Comparison of ENCODE assay signal across 8 cellular contexts in genomic region chr4:190047627-190048026, GRCh38. TPM values are rescaled to one million over a fixed set of nuclear protein-coding genes. Genes with fewer than 3 reads are reported as not detected.
"Had no signal": no experiment of that assay in that cellular context is flagged by ENCODE, and none has a peak within 500 bp of the region (broad histone marks: within the 10 kb centered on the region; RNA-seq: fewer than 3 reads in every experiment).

No MANE protein-coding gene starts in this region.

RNA-seq across cellular contexts. Expression of gene DBET, which starts 16.7 kb away (rescaled TPM):
- total RNA-seq: LHCN-M2, MCF 10A, OCI-LY7, Peyer's patch, Right ventricle myocardium superior, SJSA1 had no signal
- polyA plus RNA-seq: SK-N-SH had no signal

RNA-seq across cellular contexts. Expression of gene FRG2, which starts 20.6 kb away (rescaled TPM):
- total RNA-seq: LHCN-M2, MCF 10A, NCI-H460, OCI-LY7, Peyer's patch, Right ventricle myocardium superior, SJSA1 had no signal
- polyA plus RNA-seq: SK-N-SH had no signal
